ENCODE assay signal across 10 cellular contexts in the genomic region with DNA sequence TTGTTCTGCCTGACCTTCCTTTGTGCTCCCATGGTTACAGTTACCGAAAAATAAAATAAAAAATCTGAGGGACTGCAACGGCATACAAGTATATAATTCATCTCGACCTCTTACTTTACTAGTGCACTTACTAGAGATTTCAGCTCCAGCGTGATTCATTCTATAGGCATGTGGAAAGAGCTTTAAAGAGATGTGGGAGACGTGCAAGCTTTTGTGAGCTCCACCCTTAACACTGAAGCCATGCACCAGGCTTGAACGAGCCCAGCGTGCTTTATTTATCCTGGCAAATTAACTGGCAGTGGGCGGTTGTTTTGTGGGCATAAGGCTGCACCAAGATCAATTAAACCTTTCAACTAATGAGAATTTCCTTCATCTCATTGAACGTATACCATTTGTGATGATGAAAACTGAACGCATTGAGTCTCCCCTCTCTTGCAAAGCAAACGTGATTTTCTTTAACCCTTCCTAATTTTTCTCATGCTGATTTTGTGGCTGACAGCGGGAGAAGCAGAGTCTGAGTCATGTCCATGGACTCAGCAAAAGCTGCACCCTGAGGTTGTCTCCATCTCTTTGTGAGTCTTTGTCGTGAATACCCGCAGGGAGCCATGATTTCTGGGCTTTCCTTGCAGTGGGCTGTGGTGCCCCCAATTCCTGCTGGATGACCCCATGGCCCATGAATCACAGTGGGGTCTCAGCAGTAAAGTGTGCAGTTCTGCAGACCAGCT.
DNase-seq lines count a peak whose midpoint lies in the region; ATAC-seq, FAIRE-seq and TF ChIP-seq lines count a peak whose summit lies in the region.
"Had no signal": no experiment of that assay in that cellular context is flagged by ENCODE, and none has a peak within 500 bp of the region (broad histone marks: within the 10 kb centered on the region; RNA-seq: fewer than 3 reads in every experiment).

No MANE protein-coding gene starts in this region.

- no peak overlapping the region for H2AFZ ChIP-seq in H1 (ENCODE audit: low read length)

- CTCF ChIA-PET in H1 (lab: Charles Lee; ENCODE audit: partially characterized antibody): no interaction called here

- H3K9ac ChIP-seq in H1 (replicated peaks in 1 of 4; ENCODE audit: extremely low read depth in 1 of 4, low read depth in 3 of 4, low read length in 3 of 4): no peak overlapping the region

- no peak for TF ChIP-seq RAD21 in H1 (IDR thresholded peaks at IDR 0.05 in 1 of 2, conservative IDR thresholded peaks at IDR 0.05 in 1 of 2; ENCODE audit: low read depth in 2 of 2, low read length in 2 of 2)

- H3K56ac ChIP-seq in H1 (replicated peaks; ENCODE audit: insufficient read length, low read depth, low read length): no peak overlapping the region

- no peak overlapping the region for H3K23ac ChIP-seq in H1 (ENCODE audit: insufficient read length)

- TF ChIP-seq POLR2A in H1 (IDR thresholded peaks at IDR 0.05; ENCODE audit: control extremely low read depth in 1 of 2, low read depth in 2 of 2, low read length in 2 of 2): no peak

- H3K79me2 ChIP-seq in H1 (ENCODE audit: control insufficient read depth in 1 of 2, insufficient read depth in 2 of 2, low read length in 2 of 2): no peaks in the 10 kb centered on the region

- H2BK5ac ChIP-seq in H1 (ENCODE audit: low read depth, low read length): no peak overlapping the region

- H3K4me3 ChIP-seq in H1 (ENCODE audit: extremely low read depth in 1 of 4, insufficient read depth in 2 of 4, low read depth in 3 of 4, low read length in 4 of 4) (no peak overlapping the region), mucosa of descending colon (no peak overlapping the region)
- H3K4me3 ChIP-seq: coronary artery had no signal

- H3K4me1 ChIP-seq in H1 (replicated peaks in 1 of 4; ENCODE audit: control insufficient read depth in 3 of 4, insufficient read depth in 4 of 4, low read length in 3 of 4): no peaks in the 10 kb centered on the region
- H3K4me1 ChIP-seq in mucosa of descending colon (ENCODE audit: low read depth): no peaks in the 10 kb centered on the region

- 86% methylated on average over 12 of the region's 14 CpGs; no CpG with 5 or more reads in 1 of the 2 experiments for WGBS in H1 (ENCODE audit: extremely low coverage in 1 of 2, insufficient coverage in 1 of 2, insufficient read length in 1 of 2, insufficient replicate concordance in 2 of 2, low coverage in 1 of 2, low lambda C conversion rate in 2 of 2, missing lambda C conversion rate in 1 of 2), 2 experiments

- H3K23me2 ChIP-seq in H1 (ENCODE audit: low read depth, low read length): no peaks in the 10 kb centered on the region

- H4K8ac ChIP-seq in H1 (ENCODE audit: extremely low read depth, insufficient read depth, low read length): no peak overlapping the region

- FAIRE-seq in H1 (lab: Jason Lieb, UNC): peak; percentile 94

- H2BK15ac ChIP-seq in H1 (ENCODE audit: low read length): no peak overlapping the region

- H3K36me3 ChIP-seq in H1 (ENCODE audit: control insufficient read depth in 2 of 4, insufficient read depth in 4 of 4, low read length in 3 of 4) (no peaks in the 10 kb centered on the region), mucosa of descending colon (ENCODE audit: low read depth) (no peaks in the 10 kb centered on the region)

- no peak overlapping the region for H3K4ac ChIP-seq in H1 (replicated peaks; ENCODE audit: insufficient read length, low read depth, low read length)

- no peak overlapping the region for H3K27ac ChIP-seq in H1 (ENCODE audit: low read depth, low read length)
- H3K27ac ChIP-seq: coronary artery had no signal

- H3K27me3 ChIP-seq in H1 (replicated peaks in 1 of 4; ENCODE audit: control insufficient read depth in 3 of 4, extremely low read depth in 1 of 4, insufficient read depth in 3 of 4, low read length in 3 of 4): no peaks in the 10 kb centered on the region

- no peaks in the 10 kb centered on the region for H4K20me1 ChIP-seq in H1 (replicated peaks in 1 of 2; ENCODE audit: control insufficient read depth in 1 of 2, insufficient read depth in 2 of 2, low read length in 2 of 2)

- no peak overlapping the region for H2BK120ac ChIP-seq in H1 (replicated peaks; ENCODE audit: low read depth, low read length)

- H3K18ac ChIP-seq in H1 (ENCODE audit: extremely low read depth, low read length): no peak overlapping the region

- H3K14ac ChIP-seq in H1 (ENCODE audit: insufficient read length): no peak overlapping the region

- H2BK20ac ChIP-seq in H1 (ENCODE audit: low read length): no peak overlapping the region

- TF ChIP-seq EP300 in H1 (IDR thresholded peaks at IDR 0.05; ENCODE audit: borderline replicate concordance in 1 of 2, low read depth in 2 of 2, low read length in 2 of 2): no peak

- H3K9me3 ChIP-seq in H1 (ENCODE audit: insufficient read depth in 2 of 2, low read depth in 1 of 2, low read length in 1 of 2) (no peaks in the 10 kb centered on the region), mucosa of descending colon (no peaks in the 10 kb centered on the region)

- DNase-seq in EH (ENCODE audit: low read depth) (peak; percentile 92), NCI-H460 (ENCODE audit: extremely low read depth, low read depth) (peak; percentile 76), H1 (ENCODE audit: low read depth in 1 of 2, low spot score in 2 of 2) (no peak), omental fat pad (ENCODE audit: low spot score) (no peak), mucosa of descending colon (no peak), NCI-H2081 (lab: John Stamatoyannopoulos, UW) (no peak), OCI-M2 (lab: John Stamatoyannopoulos, UW; ENCODE audit: unreplicated experiment) (no peak)
- DNase-seq: NCI-H1048 had no signal

- no peaks in the 10 kb centered on the region for H3K79me1 ChIP-seq in H1 (ENCODE audit: low read depth, low read length)

- peak; percentile 98 for ATAC-seq in omental fat pad (ENCODE audit: low FRiP score)
- no peak for ATAC-seq in mucosa of descending colon
- ATAC-seq in GM18868 (IDR thresholded peaks at IDR 0.05; ENCODE audit: unreplicated experiment): no peak

- intact Hi-C loops in mucosa of descending colon (cut with DNase I, micrococcal nuclease): no loop called here

- POLR2A ChIA-PET in H1 (lab: Charles Lee; ENCODE audit: partially characterized antibody): interaction anchor here (0.6 kb wide), 1 partner anchor 93 kb away, joined by 3 read pairs; no protein-coding TSS in a partner anchor

- H2AK5ac ChIP-seq in H1 (ENCODE audit: low read depth, low read length): no peak overlapping the region

- no peak overlapping the region for H2BK12ac ChIP-seq in H1 (ENCODE audit: low read depth, low read length)

- H4K91ac ChIP-seq in H1 (replicated peaks; ENCODE audit: insufficient read length, low read length): no peak overlapping the region

- no peak overlapping the region for H4K5ac ChIP-seq in H1 (ENCODE audit: insufficient read length, low read depth, low read length)

- no peak overlapping the region for H3K4me2 ChIP-seq in H1 (ENCODE audit: insufficient read depth in 1 of 2, low read depth in 2 of 2, low read length in 2 of 2)

- TF ChIP-seq CTCF in H1 (IDR thresholded peaks at IDR 0.05; ENCODE audit: control extremely low read depth in 1 of 3, insufficient read depth in 1 of 3, low read depth in 1 of 3, low read length in 3 of 3): no peak
- no peak for TF ChIP-seq CTCF in omental fat pad (IDR thresholded peaks at IDR 0.05)
- no peak for TF ChIP-seq CTCF in mucosa of descending colon (IDR thresholded peaks at IDR 0.05)

TF ChIP-seq in H1, 55 proteins besides CTCF, POLR2A, EP300 and RAD21:
- no peak for TF ChIP-seq KDM4A (IDR thresholded peaks at IDR 0.05; ENCODE audit: low read depth, low read length, severe bottlenecking)
- TF ChIP-seq SIRT6 (IDR thresholded peaks at IDR 0.05; ENCODE audit: low read length): no peak
- TF ChIP-seq, protein P1, sequence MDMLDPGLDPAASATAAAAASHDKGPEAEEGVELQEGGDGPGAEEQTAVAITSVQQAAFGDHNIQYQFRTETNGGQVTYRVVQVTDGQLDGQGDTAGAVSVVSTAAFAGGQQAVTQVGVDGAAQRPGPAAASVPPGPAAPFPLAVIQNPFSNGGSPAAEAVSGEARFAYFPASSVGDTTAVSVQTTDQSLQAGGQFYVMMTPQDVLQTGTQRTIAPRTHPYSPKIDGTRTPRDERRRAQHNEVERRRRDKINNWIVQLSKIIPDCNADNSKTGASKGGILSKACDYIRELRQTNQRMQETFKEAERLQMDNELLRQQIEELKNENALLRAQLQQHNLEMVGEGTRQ (IDR thresholded peaks at IDR 0.05; ENCODE audit: low read length): no peak

Comparison
In these comparisons a context has a peak if more than half of its experiments do, and no peak if none do; other contexts are left out.
1. DNase-seq: peak in EH (single experiment) and NCI-H460 (single experiment); none in H1 (0 of 2), omental fat pad (single experiment), mucosa of descending colon (0 of 3), NCI-H2081 (0 of 2) and OCI-M2 (single experiment).